Comparison of ENCODE assay signal across 22 cellular contexts in the genomic region with DNA sequence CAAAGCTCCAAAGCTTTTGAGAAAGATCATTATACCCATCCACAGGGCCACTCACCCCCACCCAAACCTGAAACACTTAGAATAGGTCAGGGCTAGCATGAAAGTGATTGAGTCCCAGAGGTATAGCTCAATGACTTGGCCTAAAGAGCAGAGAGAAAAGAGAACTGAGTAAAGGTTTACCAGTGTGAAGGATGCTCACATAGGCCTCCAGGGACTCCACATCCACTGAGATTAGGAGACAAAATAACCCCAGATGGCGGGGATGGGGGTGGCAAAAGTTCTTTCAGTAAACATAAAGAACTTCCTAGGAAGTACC. TPM values are rescaled to one million over a fixed set of nuclear protein-coding genes. Genes with fewer than 3 reads are reported as not detected.
DNase-seq lines count a peak whose midpoint lies in the region; ATAC-seq and TF ChIP-seq lines count a peak whose summit lies in the region.
"Had no signal": no experiment of that assay in that cellular context is flagged by ENCODE, and none has a peak within 500 bp of the region (broad histone marks: within the 10 kb centered on the region; RNA-seq: fewer than 3 reads in every experiment).

No MANE protein-coding gene starts in this region.

- CTCF ChIA-PET in activated B cell treated with CpG ODN at 0.5 μM for 24 hours (lab: Charles Lee), result interaction anchor here (1.0 to 2.1 kb wide), 3 partner anchors 12 to 231 kb away, joined by 3 to 7 read pairs (median 3); partner anchors contain the start of gene SAYSD1

- no peaks in the 10 kb centered on the region for H3K9me3 Mint-ChIP-seq in activated B cell treated with CpG ODN at 0.5 μM for 24 hours
- H3K9me3 Mint-ChIP-seq: activated CD4-positive, alpha-beta memory T cell treated with anti-CD3 and anti-CD28 coated beads for 36 hours; naive thymus-derived CD8-positive, alpha-beta T cell had no signal

- H3K27ac Mint-ChIP-seq in activated B cell treated with CpG ODN at 0.5 μM for 24 hours, result no peak overlapping the region
- H3K27ac Mint-ChIP-seq: activated CD4-positive, alpha-beta memory T cell treated with anti-CD3 and anti-CD28 coated beads for 36 hours; progenitor cell of endocrine pancreas had no signal

- intact Hi-C loops in activated B cell treated with CpG ODN at 0.5 μM for 24 hours (cut with micrococcal nuclease), result no loop called here

- POLR2A ChIA-PET in activated B cell treated with CpG ODN at 0.5 μM for 24 hours (lab: Charles Lee), result interaction anchor here (0.9 to 1.1 kb wide), 3 partner anchors 12 to 401 kb away, joined by 3 to 6 read pairs (median 3); partner anchors contain the start of gene SAYSD1

- no peak for TF ChIP-seq CTCF in GM12865 (IDR thresholded peaks at IDR 0.05; ENCODE audit: insufficient read depth, low read depth, low read length, missing control alignments)
- TF ChIP-seq CTCF in activated B cell treated with CpG ODN at 0.5 μM for 24 hours (IDR thresholded peaks at IDR 0.05), result no peak

- no peak overlapping the region for H3K4me3 ChIP-seq in GM12865 (ENCODE audit: low read depth, low read length)
- H3K4me3 ChIP-seq: ascending aorta, colonic mucosa, gastroesophageal sphincter, Peyer's patch, spleen, stomach, uterus had no signal

- ATAC-seq in GM19463 (IDR thresholded peaks at IDR 0.05; ENCODE audit: unreplicated experiment), result peak; percentile 70
- peak; percentile 47 for ATAC-seq in HG02798 (IDR thresholded peaks at IDR 0.05; ENCODE audit: poor library complexity, unreplicated experiment)
- peak; percentile 84 for ATAC-seq in activated B cell treated with CpG ODN at 0.5 μM for 24 hours (ENCODE audit: low read depth)
- ATAC-seq: naive thymus-derived CD8-positive, alpha-beta T cell; SK-N-SH treated with all-trans-retinoic acid at 6 μM for 48 hours had no signal

- peaks cover 8% of the 10 kb centered on the region for H3K4me1 Mint-ChIP-seq in activated B cell treated with CpG ODN at 0.5 μM for 24 hours

- peaks cover 24% of the 10 kb centered on the region for H3K36me3 Mint-ChIP-seq in activated B cell treated with CpG ODN at 0.5 μM for 24 hours (ENCODE audit: low read depth)

- H3K4me3 Mint-ChIP-seq in activated B cell treated with CpG ODN at 0.5 μM for 24 hours, result no peak overlapping the region
- H3K4me3 Mint-ChIP-seq: activated CD4-positive, alpha-beta memory T cell treated with anti-CD3 and anti-CD28 coated beads for 36 hours; naive thymus-derived CD8-positive, alpha-beta T cell had no signal

- no peaks in the 10 kb centered on the region for H3K27me3 Mint-ChIP-seq in activated B cell treated with CpG ODN at 0.5 μM for 24 hours
- H3K27me3 Mint-ChIP-seq: activated CD4-positive, alpha-beta memory T cell treated with anti-CD3 and anti-CD28 coated beads for 36 hours; naive thymus-derived CD8-positive, alpha-beta T cell had no signal

- peak; percentile 40 for DNase-seq in GM12865 (ENCODE audit: low read depth)
- no peak for DNase-seq in activated B cell treated with CpG ODN at 0.5 μM for 24 hours
- no peak for DNase-seq in central memory CD4-positive, alpha-beta T cell
- DNase-seq in NCI-H2196 treated with DMSO at 0.1 percent for 48 hours (lab: John Stamatoyannopoulos, UW; ENCODE audit: unreplicated experiment), result no peak
- no peak for DNase-seq in stimulated activated naive CD4-positive, alpha-beta T cell treated with Interleukin-2 at 50 U/mL for 16 hours (lab: John Stamatoyannopoulos, UW)
- no peak for DNase-seq in NCI-H1092 (lab: John Stamatoyannopoulos, UW)
- DNase-seq: colonic mucosa, NCI-H187 treated with DMSO at 0.1 percent for 48 hours, spleen, uterus had no signal

RNA-seq across cellular contexts. Expression of gene SAYSD1, which starts 12.2 kb away (rescaled TPM):
- 9.6 and 9.7 TPM in 2 replicates for total RNA-seq in activated B cell treated with CpG ODN at 0.5 μM for 24 hours

RNA-seq across cellular contexts. Expression of gene GLP1R, which starts 54.2 kb away (rescaled TPM):
- total RNA-seq in activated B cell treated with CpG ODN at 0.5 μM for 24 hours, result not detected in 2 replicates
- total RNA-seq: ascending aorta; colonic mucosa; endothelial cell of umbilical vein; M059J; naive thymus-derived CD8-positive, alpha-beta T cell had no signal
